In genomic region chr7:43674559-43675436, GRCh38 we compare ENCODE assay signal across 9 cellular contexts.
DNase-seq lines count a peak whose midpoint lies in the region; ATAC-seq lines count a peak whose summit lies in the region.
"Had no signal": no experiment of that assay in that cellular context is flagged by ENCODE, and none has a peak within 500 bp of the region (broad histone marks: within the 10 kb centered on the region; RNA-seq: fewer than 3 reads in every experiment).

No MANE protein-coding gene starts in this region.

- H3K9me3 Mint-ChIP-seq in stimulated activated naive CD8-positive, alpha-beta T cell treated with anti-CD3 and anti-CD28 coated beads, Interleukin-15, Interleukin-2, amounts not matched to agents 100 ng/mL and 50 ng/mL, for 24 hours = peaks cover 20% of the 10 kb centered on the region

- no peak for DNase-seq in stimulated activated naive CD8-positive, alpha-beta T cell treated with anti-CD3 and anti-CD28 coated beads, Interleukin-15, Interleukin-2, amounts not matched to agents 100 U/mL and 50 U/mL, for 24 hours
- DNase-seq in amniotic epithelial cell (ENCODE audit: low read depth) = peak; percentile 92
- DNase-seq in iris pigment epithelial cell (ENCODE audit: low read depth) = peak; percentile 89
- DNase-seq in NCI-H446 (lab: John Stamatoyannopoulos, UW) = no peak
- no peak for DNase-seq in T-helper 1 cell
- DNase-seq in NCI-H187 treated with DMSO at 0.1 percent for 48 hours (lab: John Stamatoyannopoulos, UW) = no peak
- DNase-seq: stimulated activated CD4-positive, alpha-beta T cell treated with anti-CD3 and anti-CD28 coated beads, Interleukin-4, amount 100 ng/mL, for 24 hours had no signal

- no peaks in the 10 kb centered on the region for H3K27me3 Mint-ChIP-seq in stimulated activated naive CD8-positive, alpha-beta T cell treated with anti-CD3 and anti-CD28 coated beads, Interleukin-15, Interleukin-2, amounts not matched to agents 100 ng/mL and 50 ng/mL, for 24 hours

- no peak for ATAC-seq in stimulated activated naive CD8-positive, alpha-beta T cell treated with anti-CD3 and anti-CD28 coated beads, Interleukin-15, Interleukin-2, amounts not matched to agents 100 U/mL and 50 U/mL, for 24 hours
- ATAC-seq in HG03135 (IDR thresholded peaks at IDR 0.05; ENCODE audit: unreplicated experiment) = no peak

- H3K4me3 Mint-ChIP-seq in stimulated activated naive CD8-positive, alpha-beta T cell treated with anti-CD3 and anti-CD28 coated beads, Interleukin-15, Interleukin-2, amounts not matched to agents 100 ng/mL and 50 ng/mL, for 24 hours = no peak overlapping the region

- peaks cover 45% of the 10 kb centered on the region for H3K36me3 Mint-ChIP-seq in stimulated activated naive CD8-positive, alpha-beta T cell treated with anti-CD3 and anti-CD28 coated beads, Interleukin-15, Interleukin-2, amounts not matched to agents 100 ng/mL and 50 ng/mL, for 24 hours (ENCODE audit: low read depth)

- peaks cover 93% of the 10 kb centered on the region for H3K4me1 Mint-ChIP-seq in stimulated activated naive CD8-positive, alpha-beta T cell treated with anti-CD3 and anti-CD28 coated beads, Interleukin-15, Interleukin-2, amounts not matched to agents 100 ng/mL and 50 ng/mL, for 24 hours (ENCODE audit: low read depth)

- H3K27ac Mint-ChIP-seq in stimulated activated naive CD8-positive, alpha-beta T cell treated with anti-CD3 and anti-CD28 coated beads, Interleukin-15, Interleukin-2, amounts not matched to agents 100 ng/mL and 50 ng/mL, for 24 hours = peak overlapping the region; percentile 61

Comparison
In these comparisons a context has a peak if more than half of its experiments do, and no peak if none do; other contexts are left out.
1. DNase-seq: peak in amniotic epithelial cell (single experiment) and iris pigment epithelial cell (single experiment); none in stimulated activated naive CD8-positive, alpha-beta T cell treated with anti-CD3 and anti-CD28 coated beads, Interleukin-15, Interleukin-2, amounts not matched to agents 100 U/mL and 50 U/mL, for 24 hours (single experiment), NCI-H446 (0 of 2), T-helper 1 cell (0 of 5) and NCI-H187 treated with DMSO at 0.1 percent for 48 hours (single experiment).